In the genomic region with DNA sequence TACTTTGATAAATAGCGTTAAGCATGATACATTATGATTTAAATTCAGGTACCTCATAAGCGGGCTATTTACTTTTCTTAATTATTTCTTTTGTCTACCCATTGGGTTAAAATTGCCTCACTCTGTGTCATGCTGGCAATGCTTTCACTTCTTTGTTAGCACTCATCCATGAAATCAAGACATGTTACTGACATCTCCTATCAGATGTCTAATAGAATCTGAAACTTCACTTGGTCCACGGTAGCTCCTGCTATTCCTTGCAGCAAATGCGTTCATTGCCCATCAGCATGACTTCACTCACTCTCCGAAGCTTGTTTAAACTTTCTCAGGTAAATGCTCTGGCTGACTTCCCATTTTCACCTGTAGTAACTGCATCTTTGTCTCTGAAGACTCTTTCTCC, we compare ENCODE assay signal across 22 cellular contexts.
"Had no signal": no experiment of that assay in that cellular context is flagged by ENCODE, and none has a peak within 500 bp of the region (broad histone marks: within the 10 kb centered on the region; RNA-seq: fewer than 3 reads in every experiment).

No MANE protein-coding gene starts in this region.

- H3K27ac ChIP-seq: colonic mucosa, heart left ventricle, lower lobe of right lung, neural progenitor cell, ovary, thoracic aorta had no signal

- H3K36me3 Mint-ChIP-seq: memory B cell, mesothelial cell of epicardium, neural progenitor cell had no signal

- H3K27ac Mint-ChIP-seq: endodermal cell, memory B cell, mesothelial cell of epicardium, natural killer cell, neural progenitor cell had no signal

- H3K4me1 Mint-ChIP-seq: memory B cell, mesothelial cell of epicardium, natural killer cell had no signal

- DNase-seq: cerebellar nuclear complex; colonic mucosa; dermis blood vessel endothelial cell; effector CD4-positive, alpha-beta T cell; endodermal cell; foreskin melanocyte; heart left ventricle; hippocampal formation; lower lobe of right lung; natural killer cell; nucleus accumbens; ovary; right cardiac atrium; small intestine; stimulated activated CD4-positive, alpha-beta T cell treated with anti-CD3 and anti-CD28 coated beads, Interleukin-12 subunit alpha, Interleukin-12 subunit beta, amount 100 ng/mL, for 4 hours; stimulated activated naive CD8-positive, alpha-beta T cell treated with anti-CD3 and anti-CD28 coated beads, Interleukin-15, Interleukin-2, amounts not matched to agents 100 U/mL and 50 U/mL, for 24 hours; trophoblast cell had no signal

- H3K4me1 ChIP-seq: colonic mucosa, heart left ventricle, lower lobe of right lung, neural progenitor cell had no signal

- ATAC-seq: heart left ventricle; left lobe of liver; lower lobe of right lung; natural killer cell; right cardiac atrium; stimulated activated naive CD8-positive, alpha-beta T cell treated with anti-CD3 and anti-CD28 coated beads, Interleukin-15, Interleukin-2, amounts not matched to agents 100 U/mL and 50 U/mL, for 24 hours had no signal

- H3K9me3 ChIP-seq: colonic mucosa, heart left ventricle, lower lobe of right lung, ovary, thoracic aorta had no signal

- H3K4me3 Mint-ChIP-seq: endodermal cell, memory B cell, mesothelial cell of epicardium, natural killer cell, neural progenitor cell had no signal

- H3K36me3 ChIP-seq: colonic mucosa, heart left ventricle, lower lobe of right lung, neural progenitor cell, ovary, thoracic aorta had no signal

- H3K27me3 ChIP-seq: colonic mucosa, heart left ventricle, neural progenitor cell, ovary had no signal

- H3K4me3 ChIP-seq: colonic mucosa, heart left ventricle, lower lobe of right lung, neural progenitor cell, ovary, thoracic aorta had no signal

- H3K9me3 Mint-ChIP-seq: mesothelial cell of epicardium, neural progenitor cell had no signal
